In genomic region chr22:17638432-17639237, GRCh38 we compare ENCODE assay signal across 8 cellular contexts. TPM values are rescaled to one million over a fixed set of nuclear protein-coding genes. Genes with fewer than 3 reads are reported as not detected.
DNase-seq lines count a peak whose midpoint lies in the region; ATAC-seq, FAIRE-seq and TF ChIP-seq lines count a peak whose summit lies in the region.

TSS of gene BCL2L13 (plus strand) at chr22:17638757. CDS start at chr22:17655712, 16,955 bp downstream.

- H3K9me2 ChIP-seq in OCI-LY1 (ENCODE audit: low read depth, low read length), result no peaks in the 10 kb centered on the region

- TSS peak; percentile 61 for BruUV-seq in Calu3 (replicated peaks; lab: Mats Ljungman, UMichigan)

- DNase-seq in Calu3, result peak; percentile 92
- DNase-seq in activated CD8-positive, alpha-beta memory T cell treated with anti-CD3 and anti-CD28 coated beads, Interleukin-2, amount 50 U/mL, for 4 hours, result peak; percentile 87
- DNase-seq in stimulated activated CD8-positive, alpha-beta memory T cell treated with anti-CD3 and anti-CD28 coated beads, Interleukin-15, amount 100 ng/mL, for 24 hours (ENCODE audit: low read depth), result peak; percentile 77

- peaks cover 6% of the 10 kb centered on the region; the same call in 1 of the 2 replicates for H3K36me3 ChIP-seq in HUES6 (ENCODE audit: control insufficient read depth, insufficient read depth, low read length)
- H3K36me3 ChIP-seq in OCI-LY1 (ENCODE audit: insufficient read depth, low read length), result peaks cover 9% of the 10 kb centered on the region
- H3K36me3 ChIP-seq in mesodermal cell (ENCODE audit: control insufficient read depth, insufficient read depth, low read length), result peaks cover 26% of the 10 kb centered on the region

- H3K27ac Mint-ChIP-seq in Calu3 (ENCODE audit: unreplicated experiment), result peak within 1 kb of the TSS; percentile 87

- H3K4me3 ChIP-seq in HUES6 (ENCODE audit: low read depth, low read length), result peak within 1 kb of the TSS; percentile 81
- H3K4me3 ChIP-seq in OCI-LY1 (ENCODE audit: low read depth, low read length, poor library complexity, severe bottlenecking), result peak within 1 kb of the TSS; percentile 74
- H3K4me3 ChIP-seq in mesodermal cell (ENCODE audit: extremely low read depth, insufficient read depth, low read length, poor library complexity, severe bottlenecking), result peak within 1 kb of the TSS; percentile 90

- H3K27me3 ChIP-seq in HUES6 (ENCODE audit: control insufficient read depth, insufficient read depth, low read length), result no peaks in the 10 kb centered on the region
- no peaks in the 10 kb centered on the region for H3K27me3 ChIP-seq in OCI-LY1 (ENCODE audit: insufficient read depth, low read length)

- peak within 1 kb of the TSS; percentile 74 for H3K4me2 ChIP-seq in OCI-LY1 (ENCODE audit: low read length)

- H3K9me3 Mint-ChIP-seq in Calu3 (ENCODE audit: low read depth, unreplicated experiment), result no peaks in the 10 kb centered on the region

- H3K9ac ChIP-seq in HUES6 (ENCODE audit: low read length) (peak within 1 kb of the TSS; percentile 95), OCI-LY1 (ENCODE audit: low read length) (peak within 1 kb of the TSS; percentile 82)

- H3K4me3 Mint-ChIP-seq in Calu3 (ENCODE audit: low read depth, unreplicated experiment), result peak within 1 kb of the TSS; percentile 88

- no peak for TF ChIP-seq CTCF in Calu3 (IDR thresholded peaks at IDR 0.05; ENCODE audit: unreplicated experiment)
- TF ChIP-seq CTCF in OCI-LY1 (IDR thresholded peaks at IDR 0.05; ENCODE audit: low read length), result no peak

- H3K27me3 Mint-ChIP-seq in Calu3 (ENCODE audit: unreplicated experiment), result no peaks in the 10 kb centered on the region

- H2AFZ ChIP-seq in OCI-LY1 (ENCODE audit: low read length), result no peak within 1 kb of the TSS

- peaks cover 7% of the 10 kb centered on the region; the same call in 1 of the 2 replicates for H3K4me1 ChIP-seq in HUES6 (ENCODE audit: control insufficient read depth, insufficient read depth, low read length)
- H3K4me1 ChIP-seq in OCI-LY1 (ENCODE audit: insufficient read depth, low read length, severe bottlenecking), result peaks cover 29% of the 10 kb centered on the region
- H3K4me1 ChIP-seq in mesodermal cell (ENCODE audit: control insufficient read depth, insufficient read depth, low read length, poor library complexity, severe bottlenecking), result peaks cover 13% of the 10 kb centered on the region

- peak; percentile 81 for ATAC-seq in GM21390 (IDR thresholded peaks at IDR 0.05; ENCODE audit: unreplicated experiment)

- FAIRE-seq in endometrium (lab: Jason Lieb, UNC), result peak; percentile 35

- H3K27ac ChIP-seq in HUES6 (ENCODE audit: low read depth, low read length) (peak within 1 kb of the TSS; percentile 93), OCI-LY1 (ENCODE audit: low read depth, low read length, poor library complexity, severe bottlenecking) (peak within 1 kb of the TSS; percentile 89), mesodermal cell (ENCODE audit: low read depth, low read length, severe bottlenecking) (peak within 1 kb of the TSS; percentile 99)

- H3F3A ChIP-seq in OCI-LY1 (ENCODE audit: insufficient read depth, low read length), result no peaks in the 10 kb centered on the region

- WGBS in mesodermal cell (ENCODE audit: insufficient coverage in 2 of 2), 2 experiments, result 1% methylated on average over 30 to 45 of the region's 68 CpGs

- peaks cover 7% of the 10 kb centered on the region for H3K79me2 ChIP-seq in OCI-LY1 (ENCODE audit: insufficient read depth, low read length)

- H3K36me3 Mint-ChIP-seq in Calu3 (ENCODE audit: insufficient read depth, unreplicated experiment), result peaks cover 32% of the 10 kb centered on the region

- CTCF ChIA-PET in Calu3 (lab: Charles Lee), result interaction anchor here (0.5 to 2.2 kb wide), 4 partner anchors 15 to 147 kb away, joined by 3 to 7 read pairs (median 5); no protein-coding TSS in a partner anchor

- intact Hi-C loops in Calu3 (cut with micrococcal nuclease; ENCODE audit: unreplicated experiment), result no loop called here

- no peaks in the 10 kb centered on the region for H4K20me1 ChIP-seq in OCI-LY1 (ENCODE audit: insufficient read depth, low read length)

- H3K9me3 ChIP-seq in HUES6 (ENCODE audit: control insufficient read depth, insufficient read depth, low read depth, low read length) (0 out of 2 replicates have a peak, but pooled peaks cover 3% of the 10 kb centered on the region), OCI-LY1 (ENCODE audit: low read length) (0 out of 2 replicates have a peak, but pooled peaks cover 3% of the 10 kb centered on the region), mesodermal cell (ENCODE audit: control insufficient read depth, low read length) (no peaks in the 10 kb centered on the region)

- peaks cover 19% of the 10 kb centered on the region for H3K4me1 Mint-ChIP-seq in Calu3 (ENCODE audit: low read depth, unreplicated experiment)

RNA-seq across cellular contexts. Expression of gene BCL2L13, which starts in this region (rescaled TPM):
- 47.1 and 49.3 TPM in 2 replicates for total RNA-seq in Calu3 (2022)
- 40.4 TPM for polyA plus RNA-seq in mesodermal cell (2013, experiment 1 of 2)
- polyA plus RNA-seq in mesodermal cell (2013, experiment 2 of 2), result 42.6 TPM

Comparison
In these comparisons a context has a peak if more than half of its experiments do, and no peak if none do; other contexts are left out.
1. Peak in every context shown above with its lines: DNase-seq, ATAC-seq, H3K4me3 ChIP-seq and H3K27ac ChIP-seq.